22 cellular contexts compared by ENCODE assay signal in genomic region chr10:29353887-29354561, GRCh38.
"Had no signal": no experiment of that assay in that cellular context is flagged by ENCODE, and none has a peak within 500 bp of the region (broad histone marks: within the 10 kb centered on the region; RNA-seq: fewer than 3 reads in every experiment).

No MANE protein-coding gene starts in this region.

- H3K36me3 Mint-ChIP-seq: activated naive CD8-positive, alpha-beta T cell treated with anti-CD3 and anti-CD28 coated beads for 36 hours; naive B cell had no signal

- ATAC-seq: activated CD4-positive, alpha-beta T cell treated with anti-CD3 and anti-CD28 coated beads for 36 hours; stimulated activated naive CD8-positive, alpha-beta T cell treated with anti-CD3 and anti-CD28 coated beads, Interleukin-15, Interleukin-2, amounts not matched to agents 100 U/mL and 50 U/mL, for 24 hours had no signal

- H3K9me3 Mint-ChIP-seq: activated naive CD8-positive, alpha-beta T cell treated with anti-CD3 and anti-CD28 coated beads for 36 hours; activated T-helper 1 cell treated with anti-CD3 and anti-CD28 coated beads, Interleukin-12 subunit alpha, Interleukin-12 subunit beta, Interleukin-2, Interleukin-4 antibody, amounts not matched to agents 30 ng/mL and 10 ng/mL and 1 ng/mL, durations not matched to agents 14 hours and 24 hours and 36 hours had no signal

- H3K4me1 Mint-ChIP-seq: activated CD4-positive, alpha-beta T cell treated with anti-CD3 and anti-CD28 coated beads for 36 hours; activated naive CD8-positive, alpha-beta T cell treated with anti-CD3 and anti-CD28 coated beads for 36 hours; naive B cell had no signal

- H3K27ac Mint-ChIP-seq: activated CD4-positive, alpha-beta T cell treated with anti-CD3 and anti-CD28 coated beads for 36 hours; activated naive CD8-positive, alpha-beta T cell treated with anti-CD3 and anti-CD28 coated beads for 36 hours; activated T-helper 1 cell treated with anti-CD3 and anti-CD28 coated beads, Interleukin-12 subunit alpha, Interleukin-12 subunit beta, Interleukin-2, Interleukin-4 antibody, amounts not matched to agents 30 ng/mL and 10 ng/mL and 1 ng/mL, durations not matched to agents 14 hours and 24 hours and 36 hours; naive B cell had no signal

- H3K27me3 Mint-ChIP-seq: activated naive CD8-positive, alpha-beta T cell treated with anti-CD3 and anti-CD28 coated beads for 36 hours had no signal

- H3K4me3 ChIP-seq: colonic mucosa, left ventricle myocardium inferior, SJSA1, transverse colon had no signal

- H3K4me3 Mint-ChIP-seq: activated CD4-positive, alpha-beta T cell treated with anti-CD3 and anti-CD28 coated beads for 36 hours; activated naive CD8-positive, alpha-beta T cell treated with anti-CD3 and anti-CD28 coated beads for 36 hours; activated T-helper 1 cell treated with anti-CD3 and anti-CD28 coated beads, Interleukin-12 subunit alpha, Interleukin-12 subunit beta, Interleukin-2, Interleukin-4 antibody, amounts not matched to agents 30 ng/mL and 10 ng/mL and 1 ng/mL, durations not matched to agents 14 hours and 24 hours and 36 hours; naive B cell had no signal

- H3K36me3 ChIP-seq: brain microvascular endothelial cell, colonic mucosa, left ventricle myocardium inferior, neutrophil, SJSA1, transverse colon had no signal

- DNase-seq: activated CD4-positive, alpha-beta T cell treated with anti-CD3 and anti-CD28 coated beads for 36 hours; activated CD4-positive, alpha-beta T cell treated with anti-CD3 and anti-CD28 coated beads, Interleukin-2, amount 50 U/mL, for 48 hours; activated naive CD4-positive, alpha-beta T cell; activated naive CD8-positive, alpha-beta T cell treated with anti-CD3 and anti-CD28 coated beads for 36 hours; amygdala; brain microvascular endothelial cell; central memory CD4-positive, alpha-beta T cell; colonic mucosa; erythroblast; kidney glomerular epithelial cell; left ventricle myocardium inferior; naive B cell; stimulated activated CD4-positive, alpha-beta T cell treated with anti-CD3 and anti-CD28 coated beads, Interleukin-12 subunit alpha, Interleukin-12 subunit beta, amount 100 ng/mL, for 4 hours; stimulated activated CD4-positive, alpha-beta T cell treated with anti-CD3 and anti-CD28 coated beads, Interleukin-1b, Interleukin-23, amount 100 ng/mL, for 48 hours; stimulated activated naive CD8-positive, alpha-beta T cell treated with anti-CD3 and anti-CD28 coated beads, Interleukin-15, Interleukin-2, amounts not matched to agents 100 U/mL and 50 U/mL, for 24 hours; SW 1271; T-helper 2 cell; transverse colon had no signal

- H3K4me1 ChIP-seq: colonic mucosa, left ventricle myocardium inferior had no signal

- FAIRE-seq: frontal cortex had no signal

- H3K9me3 ChIP-seq: colonic mucosa, left ventricle myocardium inferior, neutrophil, SJSA1, transverse colon had no signal

- H3K27me3 ChIP-seq: brain microvascular endothelial cell, colonic mucosa, SJSA1, transverse colon had no signal

- H3K27ac ChIP-seq: brain microvascular endothelial cell, colonic mucosa, left ventricle myocardium inferior, neutrophil, SJSA1, transverse colon had no signal
